In the genomic region with DNA sequence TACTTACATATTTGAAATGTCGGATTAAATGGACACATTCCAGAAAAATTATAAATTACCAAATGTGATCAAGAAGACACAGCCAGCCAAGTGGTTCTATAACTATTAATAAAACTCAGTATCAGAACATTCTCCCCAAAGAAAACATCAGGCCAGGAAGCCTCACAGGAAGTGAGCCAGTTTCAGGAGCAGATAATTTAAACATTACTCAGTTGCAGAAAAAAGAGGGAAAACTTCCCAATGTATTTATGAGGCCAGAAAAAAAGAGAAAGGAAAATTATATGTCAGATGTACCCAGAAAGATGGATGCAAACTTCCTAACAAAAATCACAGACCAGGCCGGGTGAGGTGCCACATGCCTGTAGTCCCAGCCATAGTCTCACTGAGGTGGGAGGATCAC, we compare ENCODE assay signal across 19 cellular contexts. TPM values are rescaled to one million over a fixed set of nuclear protein-coding genes. Genes with fewer than 3 reads are reported as not detected.
DNase-seq lines count a peak whose midpoint lies in the region; ATAC-seq, FAIRE-seq and TF ChIP-seq lines count a peak whose summit lies in the region.
"Had no signal": no experiment of that assay in that cellular context is flagged by ENCODE, and none has a peak within 500 bp of the region (broad histone marks: within the 10 kb centered on the region; RNA-seq: fewer than 3 reads in every experiment).

No MANE protein-coding gene starts in this region.

- peak overlapping the region; percentile 25 to 74 (median 60); a peak in 21 of 22 replicates for H3K4me2 ChIP-seq in BLaER1 treated with 17β-estradiol and CSF1 and Interleukin-3, amounts not matched to agents 10 nM and 100 nM
- H3K4me2 ChIP-seq in Karpas-422 (ENCODE audit: low read depth, low read length, poor library complexity, severe bottlenecking), result no peak overlapping the region
- peak overlapping the region; percentile 93 for H3K4me2 ChIP-seq in endothelial cell of umbilical vein (ENCODE audit: insufficient read depth, low read length)
- H3K4me2 ChIP-seq: PC-9 had no signal

- H3K4me3 ChIP-seq in BLaER1 treated with 17β-estradiol and CSF1 and Interleukin-3, amounts not matched to agents 10 nM and 100 nM, result no peak overlapping the region
- no peak overlapping the region for H3K4me3 ChIP-seq in Karpas-422 (ENCODE audit: low read length)
- peak overlapping the region in 1 of 3 experiments; percentile 56 for H3K4me3 ChIP-seq in endothelial cell of umbilical vein (replicated peaks in 1 of 3; ENCODE audit: insufficient read depth in 1 of 3, low read depth in 1 of 3, low read length in 3 of 3)
- no peak overlapping the region for H3K4me3 ChIP-seq in psoas muscle
- H3K4me3 ChIP-seq: PC-9, SJCRH30 had no signal

- no peaks in the 10 kb centered on the region for H3K9me2 ChIP-seq in Karpas-422 (replicated peaks; ENCODE audit: insufficient read depth, low read length)

- H3K27me3 Mint-ChIP-seq in activated CD4-positive, alpha-beta memory T cell treated with anti-CD3 and anti-CD28 coated beads, Interleukin-2, amount 10 ng/mL, durations not matched to agents 7 days and 5 days, result peaks cover 3% of the 10 kb centered on the region
- H3K27me3 Mint-ChIP-seq: CD4-positive, alpha-beta T cell had no signal

- no peaks in the 10 kb centered on the region for H3K36me3 Mint-ChIP-seq in activated CD4-positive, alpha-beta memory T cell treated with anti-CD3 and anti-CD28 coated beads, Interleukin-2, amount 10 ng/mL, durations not matched to agents 7 days and 5 days (ENCODE audit: low read depth)

- H4K20me1 ChIP-seq in BLaER1 treated with 17β-estradiol and CSF1 and Interleukin-3, amounts not matched to agents 10 nM and 100 nM, result no peaks in the 10 kb centered on the region
- H4K20me1 ChIP-seq in Karpas-422 (ENCODE audit: insufficient read depth, low read depth, low read length), result no peaks in the 10 kb centered on the region
- H4K20me1 ChIP-seq in endothelial cell of umbilical vein (replicated peaks; ENCODE audit: control insufficient read depth, extremely low read depth, insufficient read depth, low read length), result no peaks in the 10 kb centered on the region

- CTCF ChIA-PET in endothelial cell of umbilical vein (lab: Charles Lee), result interaction anchor here (0.7 kb wide), 1 partner anchor 20 kb away, joined by 3 read pairs; no protein-coding TSS in a partner anchor
- CTCF ChIA-PET in activated CD4-positive, alpha-beta memory T cell treated with anti-CD3 and anti-CD28 coated beads, Interleukin-2, amount 10 ng/mL, durations not matched to agents 7 days and 5 days (lab: Charles Lee), result no interaction called here

- H3K4me1 ChIP-seq in BLaER1 treated with 17β-estradiol and CSF1 and Interleukin-3, amounts not matched to agents 10 nM and 100 nM, result peaks cover 10 to 38% (median 28%) of the 10 kb centered on the region in 10 experiments; a peak in 19 of 20 replicates
- peaks cover 4% of the 10 kb centered on the region; the same call in 1 of the 2 replicates for H3K4me1 ChIP-seq in Karpas-422 (ENCODE audit: low read length)
- H3K4me1 ChIP-seq in endothelial cell of umbilical vein (ENCODE audit: control insufficient read depth, extremely low read depth, insufficient read depth, low read length), result peaks cover 26% of the 10 kb centered on the region
- H3K4me1 ChIP-seq in psoas muscle, result no peaks in the 10 kb centered on the region
- H3K4me1 ChIP-seq: SJCRH30 had no signal

- H3K9me3 ChIP-seq in BLaER1 treated with 17β-estradiol and CSF1 and Interleukin-3, amounts not matched to agents 10 nM and 100 nM (replicated peaks in 1 of 11), result peaks cover 32 to 39% (median 34%) of the 10 kb centered on the region in 11 experiments
- H3K9me3 ChIP-seq in Karpas-422 (ENCODE audit: low read length) (peaks cover 10% of the 10 kb centered on the region), endothelial cell of umbilical vein (replicated peaks; ENCODE audit: control insufficient read depth, insufficient read depth, low read length) (no peaks in the 10 kb centered on the region), psoas muscle (peaks cover 7% of the 10 kb centered on the region)

- H3K79me2 ChIP-seq in Karpas-422 (ENCODE audit: low read length) (no peaks in the 10 kb centered on the region), endothelial cell of umbilical vein (ENCODE audit: control insufficient read depth, insufficient read depth, low read length) (no peaks in the 10 kb centered on the region)

- BruUV-seq in endothelial cell of umbilical vein (replicated peaks; lab: Mats Ljungman, UMichigan), result no TSS peak

- no peak for TF ChIP-seq CTCF in endothelial cell of umbilical vein (IDR thresholded peaks at IDR 0.05; ENCODE audit: extremely low read depth in 1 of 2, insufficient read depth in 1 of 2, low read depth in 1 of 2, low read length in 2 of 2)
- no peak for TF ChIP-seq CTCF in omental fat pad (IDR thresholded peaks at IDR 0.05)
- no peak for TF ChIP-seq CTCF in psoas muscle (IDR thresholded peaks at IDR 0.05)

- H2AFZ ChIP-seq in Karpas-422 (ENCODE audit: low read length) (no peak overlapping the region), endothelial cell of umbilical vein (ENCODE audit: low read depth, low read length) (peak overlapping the region; percentile 63)
- H2AFZ ChIP-seq: PC-9 had no signal

- dilution Hi-C loops in endothelial cell of umbilical vein (cut with MboI; ENCODE audit: extremely low pct_ligation_motif_present, low sequenced_read_pairs), result no loop called here

- peak; percentile 80 for FAIRE-seq in endothelial cell of umbilical vein (lab: Jason Lieb, UNC)
- FAIRE-seq: HTR-8/SVneo had no signal

- peak overlapping the region in 4 of 11 experiments; percentile 7 to 49 (median 38); a peak in 3 of 22 replicates for H3K9ac ChIP-seq in BLaER1 treated with 17β-estradiol and CSF1 and Interleukin-3, amounts not matched to agents 10 nM and 100 nM
- H3K9ac ChIP-seq in Karpas-422 (ENCODE audit: low read length) (no peak overlapping the region), endothelial cell of umbilical vein (replicated peaks; ENCODE audit: extremely low read depth, insufficient read depth, low read length) (peak overlapping the region; percentile 68)

- POLR2A ChIA-PET in endothelial cell of umbilical vein (lab: Charles Lee), result interaction anchor here (0.7 to 0.9 kb wide), 2 partner anchors 15 to 19 kb away, joined by 3 to 6 read pairs; no protein-coding TSS in a partner anchor
- POLR2A ChIA-PET in activated CD4-positive, alpha-beta memory T cell treated with anti-CD3 and anti-CD28 coated beads, Interleukin-2, amount 10 ng/mL, durations not matched to agents 7 days and 5 days (lab: Charles Lee), result no interaction called here

- DNase-seq in Karpas-422 (peak; percentile 23), endothelial cell of umbilical vein (ENCODE audit: low read depth, low spot score) (peak; percentile 81), omental fat pad (ENCODE audit: low spot score) (no peak), psoas muscle (no peak), NCI-H1930 (lab: John Stamatoyannopoulos, UW) (no peak), NCI-H2227 treated with DMSO at 0.1 percent for 48 hours (lab: John Stamatoyannopoulos, UW) (no peak)
- no peak for DNase-seq in activated CD4-positive, alpha-beta memory T cell treated with anti-CD3 and anti-CD28 coated beads, Interleukin-2, amount 10 ng/mL, durations not matched to agents 7 days and 5 days
- DNase-seq: ACHN; CD4-positive, alpha-beta T cell; H9; NCI-H1417; NCI-H2029 treated with DMSO at 0.1 percent for 48 hours; NCI-H2171 treated with DMSO at 0.1 percent for 48 hours; NCI-H510A treated with DMSO at 0.1 percent for 48 hours; NCI-H82; PC-9; SJCRH30 had no signal

- intact Hi-C loops in endothelial cell of umbilical vein (cut with micrococcal nuclease), result loop anchor here (1.0 to 10.0 kb wide), 3 partner anchors 15 to 716 kb away; no protein-coding TSS in a partner anchor
- intact Hi-C loops in psoas muscle (cut with DNase I), result no loop called here

- H3K9me1 ChIP-seq in endothelial cell of umbilical vein (replicated peaks; ENCODE audit: control insufficient read depth, extremely low read depth, insufficient read depth, low read length), result no peaks in the 10 kb centered on the region

- peaks cover 0 to 6% (median 0%) of the 10 kb centered on the region in 11 experiments; a peak in 2 of 22 replicates for H3K27me3 ChIP-seq in BLaER1 treated with 17β-estradiol and CSF1 and Interleukin-3, amounts not matched to agents 10 nM and 100 nM
- H3K27me3 ChIP-seq in Karpas-422 (ENCODE audit: low read length) (no peaks in the 10 kb centered on the region), endothelial cell of umbilical vein (ENCODE audit: control insufficient read depth in 2 of 2, insufficient read depth in 2 of 2, low read length in 2 of 2) (no peaks in the 10 kb centered on the region), psoas muscle (ENCODE audit: insufficient read depth in 3 of 3, low read length in 2 of 3) (no peaks in the 10 kb centered on the region)
- H3K27me3 ChIP-seq: SJCRH30 had no signal

- peak overlapping the region in 4 of 11 experiments; percentile 14 to 43 (median 22); a peak in 4 of 22 replicates for H3K27ac ChIP-seq in BLaER1 treated with 17β-estradiol and CSF1 and Interleukin-3, amounts not matched to agents 10 nM and 100 nM
- H3K27ac ChIP-seq in Karpas-422 (ENCODE audit: low read length) (no peak overlapping the region), endothelial cell of umbilical vein (ENCODE audit: insufficient read depth, low read depth, low read length) (peak overlapping the region; percentile 94), psoas muscle (no peak overlapping the region)
- H3K27ac ChIP-seq: PC-9, SJCRH30 had no signal

- no peaks in the 10 kb centered on the region for H3K4me1 Mint-ChIP-seq in activated CD4-positive, alpha-beta memory T cell treated with anti-CD3 and anti-CD28 coated beads, Interleukin-2, amount 10 ng/mL, durations not matched to agents 7 days and 5 days
- H3K4me1 Mint-ChIP-seq: H9 had no signal

- 72 to 82% (median 81%) methylated on average over 2 of the region's 2 CpGs for WGBS in psoas muscle, 3 donors

- H3K4me3 Mint-ChIP-seq in activated CD4-positive, alpha-beta memory T cell treated with anti-CD3 and anti-CD28 coated beads, Interleukin-2, amount 10 ng/mL, durations not matched to agents 7 days and 5 days, result no peak overlapping the region
- H3K4me3 Mint-ChIP-seq: CD4-positive, alpha-beta T cell; H9 had no signal

- TF ChIP-seq POLR2A in endothelial cell of umbilical vein (IDR thresholded peaks at IDR 0.05; ENCODE audit: low read depth, low read length), result no peak

- peaks cover 8% of the 10 kb centered on the region for H3K9me3 Mint-ChIP-seq in activated CD4-positive, alpha-beta memory T cell treated with anti-CD3 and anti-CD28 coated beads, Interleukin-2, amount 10 ng/mL, durations not matched to agents 7 days and 5 days
- H3K9me3 Mint-ChIP-seq: CD4-positive, alpha-beta T cell had no signal

- peaks cover 0 to 11% (median 8%) of the 10 kb centered on the region in 11 experiments; a peak in 12 of 22 replicates for H3K36me3 ChIP-seq in BLaER1 treated with 17β-estradiol and CSF1 and Interleukin-3, amounts not matched to agents 10 nM and 100 nM
- H3K36me3 ChIP-seq in Karpas-422 (ENCODE audit: insufficient read depth, low read length) (no peaks in the 10 kb centered on the region), endothelial cell of umbilical vein (ENCODE audit: control insufficient read depth in 2 of 2, extremely low read depth in 1 of 2, insufficient read depth in 2 of 2, low read length in 2 of 2) (no peaks in the 10 kb centered on the region), psoas muscle (ENCODE audit: insufficient read depth in 1 of 2, low read depth in 1 of 2) (peaks cover 0 to 1% of the 10 kb centered on the region in 2 donors)
- H3K36me3 ChIP-seq: SJCRH30 had no signal

- ATAC-seq in omental fat pad (ENCODE audit: low FRiP score), result peak; percentile 35
- ATAC-seq in psoas muscle, result no peak

- H3K27ac Mint-ChIP-seq in activated CD4-positive, alpha-beta memory T cell treated with anti-CD3 and anti-CD28 coated beads, Interleukin-2, amount 10 ng/mL, durations not matched to agents 7 days and 5 days, result no peak overlapping the region
- H3K27ac Mint-ChIP-seq: CD4-positive, alpha-beta T cell; H9 had no signal

RNA-seq across cellular contexts. Expression of gene NRARP, which starts 37.0 kb away (rescaled TPM):
- total RNA-seq in Karpas-422 (2014; rRNA removed; shearing (Covaris generic); ENCODE audit: low replicate concordance), result 1.4 and 1.8 TPM in 2 replicates
- 50.0 and 61.0 TPM in 2 replicates for total RNA-seq in endothelial cell of umbilical vein
- 54.0 and 72.9 TPM in 2 replicates for polyA plus RNA-seq in endothelial cell of umbilical vein
- polyA plus RNA-seq in endothelial cell of umbilical vein (2011; cell fraction: cytosol; rRNA removed), result 30.9 and 40.4 TPM in 2 replicates
- polyA plus RNA-seq in endothelial cell of umbilical vein (2011; cell fraction: nucleus; rRNA removed), result 53.9 and 60.9 TPM in 2 replicates
- 19.3 and 25.5 TPM in 2 replicates for polyA plus RNA-seq in endothelial cell of umbilical vein (2012)
- 16.6 and 27.9 TPM in 2 replicates for polyA minus RNA-seq in endothelial cell of umbilical vein
- polyA minus RNA-seq in endothelial cell of umbilical vein (2011; cell fraction: cytosol; rRNA and poly(A)+ RNA removed), result 5.5 TPM
- polyA minus RNA-seq in endothelial cell of umbilical vein (2011; cell fraction: nucleus; rRNA and poly(A)+ RNA removed), result 54.7 and 119 TPM in 2 replicates
- 10 to 100 TPM in 1 of 4 donors, 1 to 10 TPM in 3; 4.6 to 12.3 (median 7.2) TPM for total RNA-seq in omental fat pad
- 1 to 10 TPM; 3.5 to 7.5 (median 5.3) TPM for total RNA-seq in psoas muscle
- polyA plus RNA-seq in psoas muscle, result 1 to 10 TPM in 1 of 3 donors, under 1 TPM in 2; 0.73 to 1.4 (median 0.91) TPM
- total RNA-seq in activated CD4-positive, alpha-beta memory T cell treated with anti-CD3 and anti-CD28 coated beads, Interleukin-2, amount 10 ng/mL, durations not matched to agents 7 days and 5 days, result under 1 TPM; 0.71 to 0.75 TPM

Comparison
In these comparisons a context has a peak if more than half of its experiments do, and no peak if none do; other contexts are left out.
1. DNase-seq: peak in Karpas-422 (single experiment) and endothelial cell of umbilical vein (single experiment); none in omental fat pad (single experiment), psoas muscle (0 of 2), NCI-H1930 (0 of 2), NCI-H2227 treated with DMSO at 0.1 percent for 48 hours (single experiment) and activated CD4-positive, alpha-beta memory T cell treated with anti-CD3 and anti-CD28 coated beads, Interleukin-2, amount 10 ng/mL, durations not matched to agents 7 days and 5 days (single experiment).